Comparison of ENCODE assay signal across 8 cellular contexts in the genomic region with DNA sequence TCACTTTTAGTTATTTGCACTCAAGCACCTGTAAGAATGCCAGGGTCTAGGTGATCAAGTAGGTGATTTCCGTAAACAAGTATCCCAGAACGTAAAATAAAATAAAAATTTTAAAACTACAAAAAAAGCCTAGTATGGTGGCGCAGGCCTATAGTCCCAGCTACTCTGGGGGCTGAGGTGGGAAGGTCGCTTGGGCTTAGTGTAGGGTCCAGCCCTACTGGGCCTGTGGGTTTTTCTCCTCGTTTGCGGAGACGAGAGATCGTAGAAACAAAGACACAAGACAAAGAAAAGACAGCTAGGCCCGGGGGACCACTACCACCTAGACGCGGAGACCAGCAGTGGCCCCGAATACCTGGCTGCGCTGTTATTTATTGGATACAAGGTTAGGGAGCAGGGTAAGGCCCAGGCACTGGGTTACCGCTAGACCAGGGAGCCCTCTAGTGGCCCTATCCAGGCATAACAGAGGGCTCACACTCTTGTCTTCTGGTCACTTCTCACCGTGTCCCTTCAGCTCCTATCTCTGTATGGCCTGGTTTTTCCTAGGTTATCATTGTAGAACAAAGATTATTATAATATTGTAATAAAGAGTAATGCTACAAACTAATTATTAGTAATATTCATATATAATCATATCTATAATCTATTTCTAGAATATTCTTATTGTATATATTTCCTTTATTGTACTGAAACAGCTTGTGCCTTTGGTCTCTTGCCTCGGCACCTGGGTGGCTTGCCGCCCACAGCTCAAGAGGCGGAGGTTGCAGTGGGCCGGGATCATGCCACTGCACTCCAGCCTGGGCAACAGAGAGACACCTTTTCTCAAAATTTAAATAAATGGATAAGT. TPM values are rescaled to one million over a fixed set of nuclear protein-coding genes. Genes with fewer than 3 reads are reported as not detected.
DNase-seq lines count a peak whose midpoint lies in the region; ATAC-seq lines count a peak whose summit lies in the region.

No MANE protein-coding gene starts in this region.

- DNase-seq in NCI-H1436 (lab: John Stamatoyannopoulos, UW) (peak; percentile 26), NCI-H1436 treated with DMSO at 0.1 percent for 48 hours (lab: John Stamatoyannopoulos, UW) (no peak), HK-2 (ENCODE audit: unreplicated experiment) (peak; percentile 34), SK-MEL-5 (ENCODE audit: low read depth, low spot score) (peak; percentile 61), amniotic epithelial cell (ENCODE audit: low read depth) (peak; percentile 15), inferior parietal cortex (ENCODE audit: extremely low spot score) (peak; percentile 40)
- DNase-seq in stimulated activated CD4-positive, alpha-beta T cell treated with anti-CD3 and anti-CD28 coated beads, Interleukin-2, amount 100 ng/mL, for 48 hours = peak; percentile 25 to 50

- in situ Hi-C loops in SK-MEL-5 (cut with HindIII; ENCODE audit: low pct_unique_long_range_greater_than_20kb, low sequenced_read_pairs) = no loop called here

- ATAC-seq in GM18520 (IDR thresholded peaks at IDR 0.05; ENCODE audit: unreplicated experiment) = no peak

RNA-seq across cellular contexts. Expression of gene SAGE1, which starts 38.4 kb away (rescaled TPM):
- total RNA-seq in SK-MEL-5 (2014; rRNA removed; shearing (Covaris generic)) = 20.4 and 22.8 TPM in 2 replicates
- polyA plus RNA-seq in SK-MEL-5 (2015; cell fraction: cytosol; rRNA removed) = 24.5 and 30.4 TPM in 2 replicates
- 294 and 349 TPM in 2 replicates for polyA plus RNA-seq in SK-MEL-5 (2015; cell fraction: nucleus; rRNA removed)

RNA-seq across cellular contexts. Expression of gene CT45A10, which starts 38.6 kb away (rescaled TPM):
- 141 and 152 TPM in 2 replicates for total RNA-seq in SK-MEL-5 (2014; rRNA removed; shearing (Covaris generic))
- 23.0 and 32.7 TPM in 2 replicates for polyA plus RNA-seq in SK-MEL-5 (2015; cell fraction: cytosol; rRNA removed)
- 8.7 and 22.5 TPM in 2 replicates for polyA plus RNA-seq in SK-MEL-5 (2015; cell fraction: nucleus; rRNA removed)

RNA-seq across cellular contexts. Expression of gene MMGT1, which starts 41.9 kb away (rescaled TPM):
- 28.2 and 28.3 TPM in 2 replicates for total RNA-seq in SK-MEL-5 (2014; rRNA removed; shearing (Covaris generic))
- polyA plus RNA-seq in SK-MEL-5 (2015; cell fraction: cytosol; rRNA removed) = 25.9 and 37.5 TPM in 2 replicates
- polyA plus RNA-seq in SK-MEL-5 (2015; cell fraction: nucleus; rRNA removed) = 9.0 and 11.5 TPM in 2 replicates

RNA-seq across cellular contexts. Expression of gene SLC9A6, which starts 53.4 kb away (rescaled TPM):
- total RNA-seq in SK-MEL-5 (2014; rRNA removed; shearing (Covaris generic)) = 17.7 and 18.7 TPM in 2 replicates
- polyA plus RNA-seq in SK-MEL-5 (2015; cell fraction: cytosol; rRNA removed) = 13.9 and 16.7 TPM in 2 replicates
- 10.9 and 12.7 TPM in 2 replicates for polyA plus RNA-seq in SK-MEL-5 (2015; cell fraction: nucleus; rRNA removed)
